In the genomic region with DNA sequence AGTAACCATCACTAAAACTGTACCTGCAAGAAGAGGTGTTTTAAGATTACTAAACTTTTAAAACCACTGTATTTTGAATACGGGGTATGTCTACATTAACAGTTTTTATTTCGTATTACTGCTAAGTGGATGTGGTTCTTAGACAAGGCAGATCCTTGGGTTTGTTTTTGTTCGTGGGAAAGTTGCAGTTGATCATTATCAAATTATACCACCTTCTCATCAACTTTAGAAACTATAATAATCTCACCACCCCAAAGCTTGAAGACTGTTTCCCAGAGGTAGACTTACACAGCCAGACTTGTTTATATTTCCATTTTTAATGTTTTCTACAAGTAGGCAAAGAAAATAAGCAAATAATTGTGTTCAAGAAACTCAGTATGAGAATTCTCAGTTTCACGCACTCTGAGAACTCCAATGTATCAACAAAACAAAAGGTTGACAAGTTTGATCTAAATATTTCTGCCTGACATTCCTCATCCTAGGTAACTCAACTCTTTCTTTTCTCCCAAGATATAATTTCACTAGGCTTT, we compare ENCODE assay signal across 18 cellular contexts. TPM values are rescaled to one million over a fixed set of nuclear protein-coding genes. Genes with fewer than 3 reads are reported as not detected.
A peak's percentile ranks its signal among the peaks of the same experiment; 100 is the strongest.
DNase-seq lines count a peak whose midpoint lies in the region; ATAC-seq, FAIRE-seq and TF ChIP-seq lines count a peak whose summit lies in the region.
"Had no signal": no experiment of that assay in that cellular context is flagged by ENCODE, and none has a peak within 500 bp of the region (broad histone marks: within the 10 kb centered on the region; RNA-seq: fewer than 3 reads in every experiment).

No MANE protein-coding gene starts in this region.

- TF ChIP-seq CTCF in Panc1 (IDR thresholded peaks at IDR 0.05): no peak

- peaks cover 7% of the 10 kb centered on the region for H3K4me1 Mint-ChIP-seq in activated CD4-positive, alpha-beta T cell treated with anti-CD3 and anti-CD28 coated beads, Interleukin-2, amount 10 ng/mL, durations not matched to agents 24 days and 14 days
- H3K4me1 Mint-ChIP-seq: CD4-positive, alpha-beta memory T cell had no signal

- BruUV-seq in Panc1 (replicated peaks; lab: Mats Ljungman, UMichigan): TSS peak; percentile 32

- no peaks in the 10 kb centered on the region for H3K9me3 Mint-ChIP-seq in activated CD4-positive, alpha-beta T cell treated with anti-CD3 and anti-CD28 coated beads, Interleukin-2, amount 10 ng/mL, durations not matched to agents 24 days and 14 days
- H3K9me3 Mint-ChIP-seq: CD4-positive, alpha-beta memory T cell had no signal

- H3K4me3 Mint-ChIP-seq in activated CD4-positive, alpha-beta T cell treated with anti-CD3 and anti-CD28 coated beads, Interleukin-2, amount 10 ng/mL, durations not matched to agents 24 days and 14 days: no peak overlapping the region
- H3K4me3 Mint-ChIP-seq: CD4-positive, alpha-beta memory T cell had no signal

- no peaks in the 10 kb centered on the region for H3K27me3 ChIP-seq in Panc1 (ENCODE audit: control insufficient read depth, insufficient read depth, low read length)
- H3K27me3 ChIP-seq: BE2C had no signal

- peak; percentile 42 for ATAC-seq in GM19043 (IDR thresholded peaks at IDR 0.05; ENCODE audit: low read depth, unreplicated experiment)
- no peak for ATAC-seq in Panc1
- ATAC-seq in GM19397 (IDR thresholded peaks at IDR 0.05; ENCODE audit: unreplicated experiment): no peak
- ATAC-seq: HepG2 had no signal

- peaks cover 26% of the 10 kb centered on the region for H3K27me3 Mint-ChIP-seq in activated CD4-positive, alpha-beta T cell treated with anti-CD3 and anti-CD28 coated beads, Interleukin-2, amount 10 ng/mL, durations not matched to agents 24 days and 14 days

- CTCF ChIA-PET in Panc1 (lab: Charles Lee): no interaction called here

- H3K36me3 ChIP-seq in Panc1 (ENCODE audit: control insufficient read depth, insufficient read depth, low read length): no peaks in the 10 kb centered on the region

- intact Hi-C loops in Panc1 (cut with micrococcal nuclease; ENCODE audit: unreplicated experiment): loop anchor here (5.0 kb wide), 1 partner anchor 38 kb away; a partner anchor contains a TSS
- intact Hi-C loops in activated CD4-positive, alpha-beta T cell treated with anti-CD3 and anti-CD28 coated beads, Interleukin-2, amount 10 ng/mL, durations not matched to agents 24 days and 14 days (cut with micrococcal nuclease): no loop called here

- H3K4me3 ChIP-seq in Panc1 (ENCODE audit: low read depth in 2 of 2, low read length in 2 of 2): no peak overlapping the region

- DNase-seq in Panc1 (ENCODE audit: low read depth, low spot score) (no peak), frontal cortex (ENCODE audit: low spot score in 2 of 2) (no peak), NCI-H345 treated with DMSO at 0.1 percent for 48 hours (lab: John Stamatoyannopoulos, UW; ENCODE audit: unreplicated experiment) (no peak), iPS-NIHi7 (ENCODE audit: extremely low spot score) (no peak)
- DNase-seq in activated CD4-positive, alpha-beta T cell treated with anti-CD3 and anti-CD28 coated beads, Interleukin-2, amount 10 ng/mL, durations not matched to agents 24 days and 14 days: no peak
- DNase-seq: BE2C; CD4-positive, alpha-beta memory T cell; DND-41; GOT3; Karpas-422; MM.1S; NCI-H1105; NCI-H187 treated with DMSO at 0.1 percent for 48 hours; NCI-H2171; SIG-M5 had no signal

- in situ Hi-C loops in Panc1 (cut with HindIII; ENCODE audit: low pct_unique_long_range_greater_than_20kb, low sequenced_read_pairs): no loop called here

- no peaks in the 10 kb centered on the region for H3K36me3 Mint-ChIP-seq in activated CD4-positive, alpha-beta T cell treated with anti-CD3 and anti-CD28 coated beads, Interleukin-2, amount 10 ng/mL, durations not matched to agents 24 days and 14 days (ENCODE audit: low read depth)
- H3K36me3 Mint-ChIP-seq: CD4-positive, alpha-beta memory T cell had no signal

- no peak overlapping the region for H3K27ac Mint-ChIP-seq in activated CD4-positive, alpha-beta T cell treated with anti-CD3 and anti-CD28 coated beads, Interleukin-2, amount 10 ng/mL, durations not matched to agents 24 days and 14 days
- H3K27ac Mint-ChIP-seq: CD4-positive, alpha-beta memory T cell had no signal

- H3K4me1 ChIP-seq in Panc1 (ENCODE audit: control insufficient read depth, insufficient read depth, low read length): peaks cover 35% of the 10 kb centered on the region

- no peak overlapping the region for H3K27ac ChIP-seq in Panc1 (ENCODE audit: low read length)

- FAIRE-seq in frontal cortex (lab: Jason Lieb, UNC): peak; percentile 40

- POLR2A ChIA-PET in Panc1 (lab: Charles Lee): interaction anchor here (0.7 kb wide), 1 partner anchor 84 kb away, joined by 4 read pairs; no protein-coding TSS in a partner anchor

- no peaks in the 10 kb centered on the region for H3K9me3 ChIP-seq in Panc1 (ENCODE audit: control insufficient read depth, insufficient read depth, low read depth, low read length)
- H3K9me3 ChIP-seq: BE2C had no signal

RNA-seq across cellular contexts. Expression of a gene that starts 36.1 kb away (rescaled TPM):
- total RNA-seq in Panc1 (2021; ENCODE audit: unreplicated experiment) (80.2 TPM), frontal cortex (81.5 TPM)
- 47.4 TPM for polyA plus RNA-seq in Panc1 (2012; ENCODE audit: insufficient read length)
- 2.2 and 2.7 TPM in 2 replicates for total RNA-seq in activated CD4-positive, alpha-beta T cell treated with anti-CD3 and anti-CD28 coated beads, Interleukin-2, amount 10 ng/mL, durations not matched to agents 24 days and 14 days
- total RNA-seq: CD4-positive, alpha-beta memory T cell had no signal
- polyA plus RNA-seq: CD4-positive, alpha-beta memory T cell had no signal

Comparison
In these comparisons a context has a peak if more than half of its experiments do, and no peak if none do; other contexts are left out.
1. RNA of a gene that starts 36.1 kb away (total RNA-seq): 81.5 TPM in frontal cortex (single experiment) and 80.2 TPM in Panc1 (single experiment); 2.2 to 2.7 TPM in activated CD4-positive, alpha-beta T cell treated with anti-CD3 and anti-CD28 coated beads, Interleukin-2, amount 10 ng/mL, durations not matched to agents 24 days and 14 days; every median in the first group is over 10 times any median in the second.